In the genomic region with DNA sequence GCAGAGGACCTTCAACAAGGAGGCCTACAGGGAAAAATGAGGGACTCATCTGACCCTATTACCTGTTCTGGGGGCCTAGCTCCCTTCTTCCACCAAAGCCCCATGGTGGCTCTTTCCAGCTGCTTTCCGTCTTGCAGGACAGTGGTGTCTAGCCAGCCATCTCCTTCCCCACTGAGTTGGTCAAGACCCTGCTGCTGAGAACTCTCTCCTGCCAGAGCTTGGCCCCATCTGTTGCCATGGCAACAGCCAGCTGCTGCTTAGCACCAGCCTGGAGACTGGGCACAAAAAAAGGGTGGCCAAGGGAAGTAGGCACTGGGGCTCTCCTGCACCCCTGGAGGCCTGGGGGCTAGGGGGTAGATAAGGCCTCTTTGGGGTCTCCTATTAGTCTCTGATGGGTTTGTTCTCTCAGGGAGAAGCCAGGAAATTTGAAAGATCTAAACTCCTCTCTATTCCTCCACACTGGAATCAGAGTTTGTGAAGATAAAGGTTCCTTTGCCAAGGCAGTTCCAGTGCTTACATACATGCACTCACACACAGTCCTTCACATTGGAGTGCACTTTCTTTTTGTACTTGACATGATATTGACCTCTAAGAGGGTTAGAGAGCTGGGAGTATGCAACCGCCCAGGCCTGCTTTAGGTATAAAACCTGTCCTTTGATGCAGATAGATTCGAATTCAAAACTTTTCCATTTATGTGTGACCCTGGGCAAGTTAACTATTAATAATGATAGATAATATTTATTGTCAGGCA, we compare ENCODE assay signal across 15 cellular contexts. TPM values are rescaled to one million over a fixed set of nuclear protein-coding genes. Genes with fewer than 3 reads are reported as not detected.
DNase-seq lines count a peak whose midpoint lies in the region; ATAC-seq and TF ChIP-seq lines count a peak whose summit lies in the region.
"Had no signal": no experiment of that assay in that cellular context is flagged by ENCODE, and none has a peak within 500 bp of the region (broad histone marks: within the 10 kb centered on the region; RNA-seq: fewer than 3 reads in every experiment).

No MANE protein-coding gene starts in this region.

- DNase-seq in GM12865 (ENCODE audit: low read depth) (peak; percentile 50), RPMI8226 (peak; percentile 47), myocyte (ENCODE audit: low read depth) (peak; percentile 53), superior temporal gyrus (ENCODE audit: extremely low spot score) (no peak), SW480 (ENCODE audit: low spot score) (no peak)
- DNase-seq: activated effector memory CD4-positive, alpha-beta T cell treated with anti-CD3 and anti-CD28 coated beads, Interleukin-2, amount 50 U/mL, for 16 hours; aorta; CD4-positive, CD25-positive, alpha-beta regulatory T cell; hippocampal formation; NCI-H774 had no signal

- no peak overlapping the region for H3K4me3 Mint-ChIP-seq in IgD-negative memory B cell
- H3K4me3 Mint-ChIP-seq: CD4-positive, CD25-positive, alpha-beta regulatory T cell; dendritic cell treated with granulocyte-macrophage colony-stimulating factor and Interleukin-4, amounts not matched to agents 40 ng/mL and 50 ng/mL, for 4 days; natural killer cell treated with Interleukin-12 subunit alpha and Interleukin-12 subunit beta and Interleukin-15 and Interleukin-18, amount 100 ng/mL, for 72 hours had no signal

- peaks cover 13% of the 10 kb centered on the region for H3K36me3 Mint-ChIP-seq in IgD-negative memory B cell
- H3K36me3 Mint-ChIP-seq: natural killer cell treated with Interleukin-12 subunit alpha and Interleukin-12 subunit beta and Interleukin-15 and Interleukin-18, amount 100 ng/mL, for 72 hours had no signal

- no peaks in the 10 kb centered on the region for H3K27me3 Mint-ChIP-seq in IgD-negative memory B cell
- H3K27me3 Mint-ChIP-seq: dendritic cell treated with granulocyte-macrophage colony-stimulating factor and Interleukin-4, amounts not matched to agents 40 ng/mL and 50 ng/mL, for 4 days; natural killer cell treated with Interleukin-12 subunit alpha and Interleukin-12 subunit beta and Interleukin-15 and Interleukin-18, amount 100 ng/mL, for 72 hours had no signal

- no peak overlapping the region for H3K4me3 ChIP-seq in GM12865 (ENCODE audit: low read depth, low read length)
- H3K4me3 ChIP-seq: right atrium auricular region had no signal

- H3K4me1 Mint-ChIP-seq in IgD-negative memory B cell: peaks cover 36 to 46% (median 45%) of the 10 kb centered on the region in 3 donors
- H3K4me1 Mint-ChIP-seq: CD4-positive, CD25-positive, alpha-beta regulatory T cell had no signal

- no peak for ATAC-seq in HG03457 (IDR thresholded peaks at IDR 0.05; ENCODE audit: unreplicated experiment)

- H3K27ac Mint-ChIP-seq in IgD-negative memory B cell: peak overlapping the region; percentile 77 to 86 (median 83)
- H3K27ac Mint-ChIP-seq: CD4-positive, CD25-positive, alpha-beta regulatory T cell; dendritic cell treated with granulocyte-macrophage colony-stimulating factor and Interleukin-4, amounts not matched to agents 40 ng/mL and 50 ng/mL, for 4 days had no signal

- TF ChIP-seq CTCF in GM12865 (IDR thresholded peaks at IDR 0.05; ENCODE audit: insufficient read depth, low read depth, low read length, missing control alignments): no peak

- peaks cover 0 to 7% (median 0%) of the 10 kb centered on the region in 3 donors for H3K9me3 Mint-ChIP-seq in IgD-negative memory B cell
- H3K9me3 Mint-ChIP-seq: CD4-positive, CD25-positive, alpha-beta regulatory T cell; dendritic cell treated with granulocyte-macrophage colony-stimulating factor and Interleukin-4, amounts not matched to agents 40 ng/mL and 50 ng/mL, for 4 days; natural killer cell treated with Interleukin-12 subunit alpha and Interleukin-12 subunit beta and Interleukin-15 and Interleukin-18, amount 100 ng/mL, for 72 hours had no signal

RNA-seq across cellular contexts. Expression of gene TSPAN33, which starts 15.8 kb away (rescaled TPM):
- polyA plus RNA-seq in IgD-negative memory B cell: 55.0 TPM
- total RNA-seq in myocyte: 132 and 153 TPM in 2 replicates
- 110 TPM for polyA plus RNA-seq in myocyte (2012)

RNA-seq across cellular contexts. Expression of gene SMO, which starts 28.1 kb away (rescaled TPM):
- polyA plus RNA-seq in IgD-negative memory B cell: 0.36 TPM
- total RNA-seq in myocyte: 2.2 and 4.3 TPM in 2 replicates
- 9.3 TPM for polyA plus RNA-seq in myocyte (2012)
- polyA plus RNA-seq: CD4-positive, CD25-positive, alpha-beta regulatory T cell had no signal

Comparison
In these comparisons a context has a peak if more than half of its experiments do, and no peak if none do; other contexts are left out.
1. DNase-seq: peak in GM12865 (single experiment), RPMI8226 (single experiment) and myocyte (single experiment); none in superior temporal gyrus (single experiment) and SW480 (single experiment).